In the genomic region with DNA sequence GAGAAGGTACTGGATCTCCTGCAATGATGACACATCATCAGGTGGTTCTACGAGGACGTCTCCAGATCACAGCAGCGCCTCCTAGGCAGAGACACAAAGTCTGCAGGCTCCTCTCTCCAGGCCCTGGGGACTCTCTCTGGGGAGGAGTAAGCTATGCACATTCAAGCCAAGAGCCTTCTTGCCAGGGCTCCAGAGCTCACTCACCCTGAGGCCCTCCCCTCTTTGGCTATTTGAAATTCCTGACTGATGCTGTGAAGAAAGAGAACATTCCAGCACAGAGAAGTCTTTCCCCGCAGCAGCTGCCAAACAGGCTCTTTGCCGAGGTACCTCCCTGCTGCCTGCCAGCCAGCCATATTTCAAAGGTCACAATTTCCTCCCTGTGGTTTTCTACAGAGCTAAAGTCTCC, we compare ENCODE assay signal across 8 cellular contexts.
DNase-seq lines count a peak whose midpoint lies in the region; ATAC-seq lines count a peak whose summit lies in the region.

No MANE protein-coding gene starts in this region.

- no peak overlapping the region for H3K4me3 Mint-ChIP-seq in activated CD4-positive, alpha-beta memory T cell treated with anti-CD3 and anti-CD28 coated beads for 36 hours
- H3K4me3 Mint-ChIP-seq in activated CD4-positive, alpha-beta memory T cell treated with anti-CD3 and anti-CD28 coated beads, Interleukin-2, amount 10 ng/mL, durations not matched to agents 7 days and 5 days, result no peak overlapping the region

- no peak overlapping the region for H3K27ac Mint-ChIP-seq in activated CD4-positive, alpha-beta memory T cell treated with anti-CD3 and anti-CD28 coated beads for 36 hours
- H3K27ac Mint-ChIP-seq in activated CD4-positive, alpha-beta memory T cell treated with anti-CD3 and anti-CD28 coated beads, Interleukin-2, amount 10 ng/mL, durations not matched to agents 7 days and 5 days, result no peak overlapping the region

- no peaks in the 10 kb centered on the region for H3K27me3 Mint-ChIP-seq in activated CD4-positive, alpha-beta memory T cell treated with anti-CD3 and anti-CD28 coated beads for 36 hours
- H3K27me3 Mint-ChIP-seq in activated CD4-positive, alpha-beta memory T cell treated with anti-CD3 and anti-CD28 coated beads, Interleukin-2, amount 10 ng/mL, durations not matched to agents 7 days and 5 days, result no peaks in the 10 kb centered on the region

- intact Hi-C loops in activated CD4-positive, alpha-beta memory T cell treated with anti-CD3 and anti-CD28 coated beads for 36 hours (cut with micrococcal nuclease), result loop anchor here (2.0 to 5.0 kb wide), 3 partner anchors 23 to 216 kb away; no protein-coding TSS in a partner anchor

- ATAC-seq in HG03139 (IDR thresholded peaks at IDR 0.05; ENCODE audit: unreplicated experiment) (no peak), HG03457 (IDR thresholded peaks at IDR 0.05; ENCODE audit: unreplicated experiment) (no peak), HG02763 (IDR thresholded peaks at IDR 0.05; ENCODE audit: unreplicated experiment) (no peak)

- CTCF ChIA-PET in activated CD4-positive, alpha-beta memory T cell treated with anti-CD3 and anti-CD28 coated beads for 36 hours (lab: Charles Lee), result interaction anchor here (0.9 to 4.2 kb wide), 4 partner anchors 9 to 211 kb away, joined by 3 to 31 read pairs (median 4); no protein-coding TSS in a partner anchor
- CTCF ChIA-PET in activated CD4-positive, alpha-beta memory T cell treated with anti-CD3 and anti-CD28 coated beads, Interleukin-2, amount 10 ng/mL, durations not matched to agents 7 days and 5 days (lab: Charles Lee), result interaction anchor here (2.0 kb wide), 1 partner anchor 9 kb away, joined by 8 read pairs; no protein-coding TSS in a partner anchor

- no peaks in the 10 kb centered on the region for H3K9me3 Mint-ChIP-seq in activated CD4-positive, alpha-beta memory T cell treated with anti-CD3 and anti-CD28 coated beads for 36 hours
- H3K9me3 Mint-ChIP-seq in activated CD4-positive, alpha-beta memory T cell treated with anti-CD3 and anti-CD28 coated beads, Interleukin-2, amount 10 ng/mL, durations not matched to agents 7 days and 5 days, result no peaks in the 10 kb centered on the region

- H3K36me3 Mint-ChIP-seq in activated CD4-positive, alpha-beta memory T cell treated with anti-CD3 and anti-CD28 coated beads for 36 hours, result no peaks in the 10 kb centered on the region
- peaks cover 9% of the 10 kb centered on the region for H3K36me3 Mint-ChIP-seq in activated CD4-positive, alpha-beta memory T cell treated with anti-CD3 and anti-CD28 coated beads, Interleukin-2, amount 10 ng/mL, durations not matched to agents 7 days and 5 days (ENCODE audit: low read depth)

- peak; percentile 58 for DNase-seq in activated CD4-positive, alpha-beta memory T cell treated with anti-CD3 and anti-CD28 coated beads for 36 hours
- no peak for DNase-seq in activated CD4-positive, alpha-beta memory T cell treated with anti-CD3 and anti-CD28 coated beads, Interleukin-2, amount 10 ng/mL, durations not matched to agents 7 days and 5 days
- DNase-seq in anterior cingulate cortex (lab: John Stamatoyannopoulos, UW), result peak in 36 of 58 donors; percentile 18 to 77 (median 42)
- DNase-seq in iPS DF 19.7 (ENCODE audit: low read depth, low spot score), result peak; percentile 86
- peak; percentile 19 for DNase-seq in stimulated activated CD4-positive, alpha-beta T cell treated with anti-CD3 and anti-CD28 coated beads, Interleukin-4, amount 100 ng/mL, for 1 hour

- H3K4me1 Mint-ChIP-seq in activated CD4-positive, alpha-beta memory T cell treated with anti-CD3 and anti-CD28 coated beads for 36 hours (ENCODE audit: low read depth), result peaks cover 37% of the 10 kb centered on the region
- H3K4me1 Mint-ChIP-seq in activated CD4-positive, alpha-beta memory T cell treated with anti-CD3 and anti-CD28 coated beads, Interleukin-2, amount 10 ng/mL, durations not matched to agents 7 days and 5 days, result peaks cover 38% of the 10 kb centered on the region

- POLR2A ChIA-PET in activated CD4-positive, alpha-beta memory T cell treated with anti-CD3 and anti-CD28 coated beads for 36 hours (lab: Charles Lee), result no interaction called here
- POLR2A ChIA-PET in activated CD4-positive, alpha-beta memory T cell treated with anti-CD3 and anti-CD28 coated beads, Interleukin-2, amount 10 ng/mL, durations not matched to agents 7 days and 5 days (lab: Charles Lee), result interaction anchor here (1.7 kb wide), 1 partner anchor 9 kb away, joined by 5 read pairs; no protein-coding TSS in a partner anchor
